Comparison of ENCODE assay signal across 8 cellular contexts in genomic region chr3:48016336-48016973, GRCh38. TPM values are rescaled to one million over a fixed set of nuclear protein-coding genes. Genes with fewer than 3 reads are reported as not detected.
A peak's percentile ranks its signal among the peaks of the same experiment; 100 is the strongest.
DNase-seq lines count a peak whose midpoint lies in the region; ATAC-seq, FAIRE-seq and TF ChIP-seq lines count a peak whose summit lies in the region.

TSS of gene MAP4 (minus strand) at chr3:48016416. CDS start at chr3:47998860, 17,556 bp downstream.

- TF ChIP-seq CTCF in bronchial epithelial cell (IDR thresholded peaks at IDR 0.05; ENCODE audit: insufficient read depth, low read length, severe bottlenecking) (no peak), right lobe of liver (IDR thresholded peaks at IDR 0.05) (no peak), transverse colon (IDR thresholded peaks at IDR 0.05) (no peak)

- H3K36me3 ChIP-seq in bronchial epithelial cell (ENCODE audit: control insufficient read depth, insufficient read depth, low read length) (peaks cover 1% of the 10 kb centered on the region), right lobe of liver (no peaks in the 10 kb centered on the region), transverse colon (no peaks in the 10 kb centered on the region)

- no peak for DNase-seq in activated naive CD4-positive, alpha-beta T cell treated with anti-CD3 and anti-CD28 coated beads, Interleukin-2, amount 50 U/mL, for 72 hours (ENCODE audit: low spot score in 2 of 2)
- DNase-seq in activated naive CD4-positive, alpha-beta T cell (lab: John Stamatoyannopoulos, UW) = no peak
- DNase-seq in bronchial epithelial cell (ENCODE audit: low read depth) (no peak), right lobe of liver (no peak), transverse colon (no peak)
- no peak for DNase-seq in stimulated activated CD8-positive, alpha-beta memory T cell treated with anti-CD3 and anti-CD28 coated beads, Interleukin-4, amount 100 ng/mL, for 48 hours
- no peak for DNase-seq in activated CD4-positive, CD25-positive, alpha-beta regulatory T cell treated with anti-CD3 and anti-CD28 coated beads, Interleukin-2, amount 50 U/mL, for 72 hours

- H3K27ac ChIP-seq in right lobe of liver = peak within 1 kb of the TSS; percentile 13 to 65 (median 27)
- H3K27ac ChIP-seq in transverse colon = peak within 1 kb of the TSS; percentile 68 to 81 (median 76)

- no peak for TF ChIP-seq EP300 in transverse colon (IDR thresholded peaks at IDR 0.05; ENCODE audit: low read depth)

- no peaks in the 10 kb centered on the region for H3K36me3 Mint-ChIP-seq in activated naive CD4-positive, alpha-beta T cell treated with anti-CD3 and anti-CD28 coated beads, Interleukin-2, amount 50 U/mL, for 72 hours

- peak within 1 kb of the TSS in 1 of 2 donors; percentile 42 for H3K27ac Mint-ChIP-seq in activated naive CD4-positive, alpha-beta T cell treated with anti-CD3 and anti-CD28 coated beads, Interleukin-2, amount 50 U/mL, for 72 hours

- ATAC-seq in activated naive CD4-positive, alpha-beta T cell treated with anti-CD3 and anti-CD28 coated beads, Interleukin-2, amount 50 U/mL, for 72 hours = no peak
- peak in 2 of 4 donors; percentile 9 to 15 for ATAC-seq in right lobe of liver
- ATAC-seq in GM19395 (IDR thresholded peaks at IDR 0.05; ENCODE audit: unreplicated experiment) = no peak

- intact Hi-C loops in right lobe of liver (cut with DNase I) = no loop called here
- intact Hi-C loops in transverse colon (cut with DNase I; ENCODE audit: low total_unique reads) = no loop called here

- H3K4me1 ChIP-seq in right lobe of liver (peaks cover 0 to 49% (median 22%) of the 10 kb centered on the region in 4 donors), transverse colon (peaks cover 30 to 70% (median 45%) of the 10 kb centered on the region in 4 donors)

- in situ Hi-C loops in transverse colon (cut with MboI; ENCODE audit: low pct_ligation_motif_present in 1 of 4, low pct_unique_long_range_greater_than_20kb in 1 of 4, low sequenced_read_pairs in 3 of 4) = no loop called here

- H3K9me3 Mint-ChIP-seq in activated naive CD4-positive, alpha-beta T cell treated with anti-CD3 and anti-CD28 coated beads, Interleukin-2, amount 50 U/mL, for 72 hours = no peaks in the 10 kb centered on the region

- no peak for TF ChIP-seq POLR2A in right lobe of liver (IDR thresholded peaks at IDR 0.05)
- no peak for TF ChIP-seq POLR2A in transverse colon (IDR thresholded peaks at IDR 0.05)

- H3K4me3 ChIP-seq in bronchial epithelial cell (ENCODE audit: low read depth, low read length) (no peak within 1 kb of the TSS), right lobe of liver (no peak within 1 kb of the TSS), transverse colon (no peak within 1 kb of the TSS)

- H3K27me3 ChIP-seq in bronchial epithelial cell (ENCODE audit: control insufficient read depth, insufficient read depth, low read length) (no peaks in the 10 kb centered on the region), right lobe of liver (no peaks in the 10 kb centered on the region), transverse colon (no peaks in the 10 kb centered on the region)

- no peaks in the 10 kb centered on the region for H3K9me3 ChIP-seq in right lobe of liver
- no peaks in the 10 kb centered on the region for H3K9me3 ChIP-seq in transverse colon

- no peak for FAIRE-seq in bronchial epithelial cell (lab: Jason Lieb, UNC)

- WGBS in right lobe of liver (ENCODE audit: insufficient coverage, low coverage, low lambda C conversion rate, missing lambda C conversion rate) = 34% methylated on average over 2 of the region's 4 CpGs
- 52 to 63% methylated on average over 1 to 4 of the region's 4 CpGs for whole genome bisulfite sequencing in transverse colon (ENCODE audit: low coverage in 1 of 2), 2 donors

RNA-seq across cellular contexts. Expression of gene MAP4, which starts in this region (rescaled TPM):
- 100 to 1,000 TPM in 1 of 2 donors, 10 to 100 TPM in 1; 70.1 to 118 TPM for total RNA-seq in activated naive CD4-positive, alpha-beta T cell treated with anti-CD3 and anti-CD28 coated beads, Interleukin-2, amount 50 U/mL, for 72 hours
- total RNA-seq in bronchial epithelial cell (44.8 and 73.2 TPM in 2 replicates), right lobe of liver (10 to 100 TPM; 59.1 to 94.9 (median 66.2) TPM), transverse colon (100 to 1,000 TPM in 1 of 4 donors, 10 to 100 TPM in 3; 68.8 to 148 (median 82.9) TPM)
